8 cellular contexts compared by ENCODE assay signal in genomic region chr11:35144103-35144741, GRCh38. TPM values are rescaled to one million over a fixed set of nuclear protein-coding genes. Genes with fewer than 3 reads are reported as not detected.
DNase-seq lines count a peak whose midpoint lies in the region; ATAC-seq and TF ChIP-seq lines count a peak whose summit lies in the region.

No MANE protein-coding gene starts in this region.

- H3K27ac ChIP-seq in BLaER1 (peak overlapping the region; percentile 54), colonic mucosa (peak overlapping the region; percentile 21), smooth muscle cell (ENCODE audit: low read depth) (peak overlapping the region; percentile 40)

- H3K36me3 ChIP-seq in BLaER1 = peaks cover 61% of the 10 kb centered on the region
- no peaks in the 10 kb centered on the region for H3K36me3 ChIP-seq in colonic mucosa
- no peaks in the 10 kb centered on the region for H3K36me3 ChIP-seq in smooth muscle cell (ENCODE audit: low read depth)

- 70% methylated on average over 11 of the region's 11 CpGs for WGBS in smooth muscle cell (ENCODE audit: low lambda C conversion rate)

- H3K27me3 ChIP-seq in BLaER1 = no peaks in the 10 kb centered on the region
- no peaks in the 10 kb centered on the region for H3K27me3 ChIP-seq in colonic mucosa
- no peaks in the 10 kb centered on the region for H3K27me3 ChIP-seq in smooth muscle cell (ENCODE audit: low read depth)

- peaks cover 14% of the 10 kb centered on the region for H3K9me3 ChIP-seq in BLaER1
- H3K9me3 ChIP-seq in colonic mucosa = no peaks in the 10 kb centered on the region
- no peaks in the 10 kb centered on the region for H3K9me3 ChIP-seq in smooth muscle cell (replicated peaks; ENCODE audit: low read depth)

- H4K20me1 ChIP-seq in BLaER1 (peaks cover 82% of the 10 kb centered on the region), smooth muscle cell (ENCODE audit: low read depth) (peaks cover 8% of the 10 kb centered on the region)

- intact Hi-C loops in colonic mucosa (cut with DNase I) = no loop called here

- peak; percentile 56 for DNase-seq in T-helper 22 cell (ENCODE audit: low read depth)
- no peak for DNase-seq in colonic mucosa
- no peak for DNase-seq in smooth muscle cell (lab: John Stamatoyannopoulos, UW; ENCODE audit: unreplicated experiment)
- no peak for DNase-seq in DMS53 (lab: John Stamatoyannopoulos, UW)
- DNase-seq in erythroblast (lab: John Stamatoyannopoulos, UW) = no peak

- ATAC-seq in GM19397 (IDR thresholded peaks at IDR 0.05; ENCODE audit: unreplicated experiment) (peak; percentile 48), HG03457 (IDR thresholded peaks at IDR 0.05; ENCODE audit: unreplicated experiment) (peak; percentile 45)

- no peaks in the 10 kb centered on the region for H3F3A ChIP-seq in smooth muscle cell (ENCODE audit: low read depth)

- no peak overlapping the region for H2AFZ ChIP-seq in smooth muscle cell (ENCODE audit: low read depth)

- peaks cover 33% of the 10 kb centered on the region for H3K79me2 ChIP-seq in smooth muscle cell (ENCODE audit: low read depth)

- H3K4me1 ChIP-seq in BLaER1 = peaks cover 67% of the 10 kb centered on the region
- H3K4me1 ChIP-seq in colonic mucosa = peaks cover 13% of the 10 kb centered on the region
- H3K4me1 ChIP-seq in smooth muscle cell (ENCODE audit: low read depth) = peaks cover 11% of the 10 kb centered on the region

- H3K9ac ChIP-seq in BLaER1 = peak overlapping the region; percentile 42; the same call in 1 of the 2 replicates
- peak overlapping the region; percentile 20 to 27 for H3K9ac ChIP-seq in colonic mucosa (ENCODE audit: low read depth in 2 of 2, low read length in 2 of 2)
- no peak overlapping the region for H3K9ac ChIP-seq in smooth muscle cell (ENCODE audit: low read depth)

- TF ChIP-seq CTCF in colonic mucosa (IDR thresholded peaks at IDR 0.05) (no peak), smooth muscle cell (IDR thresholded peaks at IDR 0.05; ENCODE audit: borderline replicate concordance, insufficient read depth, poor library complexity, severe bottlenecking) (no peak)

- peak overlapping the region; percentile 83 for H3K4me3 ChIP-seq in BLaER1
- H3K4me3 ChIP-seq in colonic mucosa = no peak overlapping the region
- H3K4me3 ChIP-seq in smooth muscle cell = no peak overlapping the region

- peak overlapping the region; percentile 97 for H3K4me2 ChIP-seq in BLaER1
- peak overlapping the region; percentile 94 for H3K4me2 ChIP-seq in smooth muscle cell

- TF ChIP-seq POLR2A in erythroblast (IDR thresholded peaks at IDR 0.05; ENCODE audit: low read length) = no peak

RNA-seq across cellular contexts. Expression of gene CD44, which starts 5.3 kb away (rescaled TPM):
- total RNA-seq in colonic mucosa = 100 to 1,000 TPM; 152 to 171 TPM
- 143 and 248 TPM in 2 replicates for total RNA-seq in smooth muscle cell
- 116 and 174 TPM in 2 replicates for polyA plus RNA-seq in smooth muscle cell
